ENCODE assay signal across 29 cellular contexts in the genomic region with DNA sequence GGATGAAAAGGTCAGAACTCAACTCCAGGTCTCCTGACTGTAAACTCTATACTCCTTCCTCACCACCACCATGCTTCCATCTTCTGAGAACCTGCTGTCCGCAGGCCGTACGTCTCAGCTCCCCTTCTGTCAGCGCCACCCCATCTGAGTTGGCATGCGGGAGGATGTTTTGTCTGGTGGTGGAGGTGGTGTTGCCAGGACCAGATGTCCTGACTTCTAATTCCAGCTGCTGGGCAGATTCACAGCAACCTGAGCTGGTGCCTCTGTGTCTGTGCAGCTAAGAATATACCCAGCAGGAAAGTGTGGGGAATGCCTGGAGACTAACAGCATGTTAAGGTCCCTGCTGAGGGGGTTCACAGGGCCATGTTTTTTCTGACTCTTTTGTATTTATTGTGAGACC. TPM values are rescaled to one million over a fixed set of nuclear protein-coding genes. Genes with fewer than 3 reads are reported as not detected.
"Had no signal": no experiment of that assay in that cellular context is flagged by ENCODE, and none has a peak within 500 bp of the region (broad histone marks: within the 10 kb centered on the region; RNA-seq: fewer than 3 reads in every experiment).

No MANE protein-coding gene starts in this region.

- H3K9me3 ChIP-seq: ascending aorta, Peyer's patch, SJSA1, SK-N-SH had no signal

- H3K27ac ChIP-seq: ascending aorta, Peyer's patch, SJSA1 had no signal

- H3K27ac Mint-ChIP-seq: activated CD4-positive, alpha-beta T cell treated with anti-CD3 and anti-CD28 coated beads, Interleukin-2, amount 10 ng/mL, durations not matched to agents 24 days and 14 days; activated CD8-positive, alpha-beta T cell treated with anti-CD3 and anti-CD28 coated beads for 36 hours; activated naive CD8-positive, alpha-beta T cell treated with anti-CD3 and anti-CD28 coated beads for 36 hours; T-helper 1 cell treated with Interleukin-12 subunit alpha and Interleukin-12 subunit beta and Interleukin-4 antibody, amounts not matched to agents 30 μg/mL and 1 μg/mL, for 36 hours; T-helper 2 cell treated with Interferon-gamma antibody and Interleukin-4, amounts not matched to agents 5 μg/mL and 100 μg/mL, for 36 hours had no signal

- H3K4me3 Mint-ChIP-seq: activated CD4-positive, alpha-beta T cell treated with anti-CD3 and anti-CD28 coated beads, Interleukin-2, amount 10 ng/mL, durations not matched to agents 24 days and 14 days; activated CD8-positive, alpha-beta T cell treated with anti-CD3 and anti-CD28 coated beads for 36 hours; activated naive CD8-positive, alpha-beta T cell treated with anti-CD3 and anti-CD28 coated beads for 36 hours; T-helper 1 cell treated with Interleukin-12 subunit alpha and Interleukin-12 subunit beta and Interleukin-4 antibody, amounts not matched to agents 30 μg/mL and 1 μg/mL, for 36 hours; T-helper 2 cell treated with Interferon-gamma antibody and Interleukin-4, amounts not matched to agents 5 μg/mL and 100 μg/mL, for 36 hours had no signal

- H3K9ac ChIP-seq: SK-N-SH had no signal

- H3K36me3 ChIP-seq: ascending aorta, Peyer's patch, SJSA1 had no signal

- H3K4me1 Mint-ChIP-seq: activated naive CD8-positive, alpha-beta T cell treated with anti-CD3 and anti-CD28 coated beads for 36 hours had no signal

- H3K4me2 ChIP-seq: SK-N-SH had no signal

- H3K4me3 ChIP-seq: ascending aorta, Peyer's patch, SJSA1 had no signal

- H3K36me3 Mint-ChIP-seq: activated naive CD8-positive, alpha-beta T cell treated with anti-CD3 and anti-CD28 coated beads for 36 hours had no signal

- H3K9me3 Mint-ChIP-seq: activated CD4-positive, alpha-beta T cell treated with anti-CD3 and anti-CD28 coated beads, Interleukin-2, amount 10 ng/mL, durations not matched to agents 24 days and 14 days; activated CD8-positive, alpha-beta T cell treated with anti-CD3 and anti-CD28 coated beads for 36 hours; activated naive CD8-positive, alpha-beta T cell treated with anti-CD3 and anti-CD28 coated beads for 36 hours; T-helper 1 cell treated with Interleukin-12 subunit alpha and Interleukin-12 subunit beta and Interleukin-4 antibody, amounts not matched to agents 30 μg/mL and 1 μg/mL, for 36 hours; T-helper 2 cell treated with Interferon-gamma antibody and Interleukin-4, amounts not matched to agents 5 μg/mL and 100 μg/mL, for 36 hours had no signal

- DNase-seq: activated CD4-positive, alpha-beta T cell treated with anti-CD3 and anti-CD28 coated beads, Interleukin-2, amount 10 ng/mL, durations not matched to agents 24 days and 14 days; activated CD4-positive, alpha-beta T cell treated with anti-CD3 and anti-CD28 coated beads, Interleukin-2, amount 50 U/mL, for 4 hours; activated CD8-positive, alpha-beta T cell treated with anti-CD3 and anti-CD28 coated beads for 36 hours; activated effector memory CD4-positive, alpha-beta T cell treated with Interleukin-2 at 50 U/mL for 16 hours; activated naive CD4-positive, alpha-beta T cell treated with anti-CD3 and anti-CD28 coated beads, Interleukin-2, amount 50 U/mL, for 16 hours; activated naive CD8-positive, alpha-beta T cell treated with anti-CD3 and anti-CD28 coated beads for 36 hours; activated T-cell treated with anti-CD3 and anti-CD28 coated beads for 4 hours; activated T-cell treated with anti-CD3 and anti-CD28 coated beads, Interleukin-2, amount 50 U/mL, for 48 hours; amygdala; NCI-H1048; NCI-H1105 treated with DMSO at 0.1 percent for 48 hours; NCI-H1436; NCI-H1694; NCI-H1930; NCI-H2081 treated with DMSO at 0.1 percent for 48 hours; NCI-H510A; NCI-H526; NCI-H748 treated with DMSO at 0.1 percent for 48 hours; NK-92 treated with Interleukin-12 subunit alpha and Interleukin-12 subunit beta, amount 100 ng/mL, for 24 hours; PC-3; Peyer's patch; RPMI8226; SHP77 treated with DMSO at 0.1 percent for 48 hours; SK-N-SH had no signal

- H3K4me1 ChIP-seq: ascending aorta, Peyer's patch, SJSA1 had no signal

- H3K27me3 ChIP-seq: ascending aorta, Peyer's patch, SJSA1 had no signal

RNA-seq across cellular contexts. Expression of gene PLA1A, which starts 23.2 kb away (rescaled TPM):
- total RNA-seq: activated CD8-positive, alpha-beta T cell treated with anti-CD3 and anti-CD28 coated beads for 36 hours; activated naive CD8-positive, alpha-beta T cell treated with anti-CD3 and anti-CD28 coated beads for 36 hours; MCF 10A had no signal
- polyA plus RNA-seq: SK-N-SH had no signal

RNA-seq across cellular contexts. Expression of gene ADPRH, which starts 41.6 kb away (rescaled TPM):
- total RNA-seq: MCF 10A had no signal
- polyA plus RNA-seq: SK-N-SH had no signal
